ENCODE assay signal across 8 cellular contexts in the genomic region with DNA sequence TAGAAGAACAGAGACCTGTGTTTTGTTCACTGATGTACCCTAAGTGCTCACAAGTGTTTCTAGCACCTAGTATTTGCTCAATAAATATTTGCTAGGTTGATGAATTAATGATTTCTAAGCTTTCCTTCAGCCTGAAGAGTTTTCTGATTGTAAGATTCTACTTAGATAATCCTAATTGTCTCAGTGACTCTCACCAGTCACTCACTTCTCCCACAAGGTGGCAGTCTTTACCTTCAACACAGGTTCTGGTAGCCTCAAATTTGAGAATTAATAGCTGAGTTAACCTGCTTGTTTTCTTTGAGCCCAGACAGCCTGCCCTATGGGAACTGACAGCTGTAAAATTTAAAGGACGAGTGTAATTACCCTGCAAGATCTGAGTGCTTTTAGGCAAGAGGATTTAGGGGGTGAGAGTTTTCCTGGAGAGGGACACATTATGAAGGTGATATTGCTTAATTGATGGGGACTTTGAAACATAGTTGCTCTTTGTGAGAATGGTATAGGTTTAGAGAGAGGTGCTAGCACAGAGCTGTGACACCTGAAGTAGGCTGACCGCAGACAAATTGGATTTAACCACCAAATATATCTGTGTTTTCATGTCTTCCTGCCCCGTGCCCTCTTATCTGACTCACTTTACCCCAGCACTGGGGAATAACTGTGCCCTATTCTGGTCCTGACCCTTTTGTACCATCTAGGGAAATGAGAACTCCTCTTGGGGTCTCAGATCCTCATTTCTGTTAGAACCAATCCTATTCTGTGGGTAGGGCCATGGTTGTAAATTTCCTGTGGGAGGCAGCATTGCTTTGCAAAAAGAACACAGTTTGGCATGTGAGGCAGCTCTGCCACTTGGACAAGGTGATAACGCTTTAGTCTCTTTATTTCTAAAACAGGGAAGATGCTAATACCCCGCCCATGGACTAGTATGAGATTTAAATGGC. TPM values are rescaled to one million over a fixed set of nuclear protein-coding genes. Genes with fewer than 3 reads are reported as not detected.
DNase-seq lines count a peak whose midpoint lies in the region; ATAC-seq and TF ChIP-seq lines count a peak whose summit lies in the region.

No MANE protein-coding gene starts in this region.

- CTCF ChIA-PET in CD4-positive, alpha-beta memory T cell (lab: Charles Lee; ENCODE audit: partially characterized antibody): interaction anchor here (0.6 to 5.7 kb wide), 35 partner anchors 11 to 326 kb away, joined by 3 to 30 read pairs (median 4); no protein-coding TSS in a partner anchor
- CTCF ChIA-PET in activated CD4-positive, alpha-beta memory T cell treated with anti-CD3 and anti-CD28 coated beads for 36 hours (lab: Charles Lee): interaction anchor here (0.6 to 8.5 kb wide), 62 partner anchors 11 to 461 kb away, joined by 3 to 100 read pairs (median 4); partner anchors contain the start of genes BST1 and FGFBP2

- H3K9me3 Mint-ChIP-seq in CD4-positive, alpha-beta memory T cell: no peaks in the 10 kb centered on the region
- H3K9me3 Mint-ChIP-seq in activated CD4-positive, alpha-beta memory T cell treated with anti-CD3 and anti-CD28 coated beads for 36 hours: no peaks in the 10 kb centered on the region
- H3K9me3 Mint-ChIP-seq in osteocyte (ENCODE audit: unreplicated experiment): no peaks in the 10 kb centered on the region

- TF ChIP-seq CTCF in foreskin fibroblast (IDR thresholded peaks at IDR 0.05; ENCODE audit: low read depth, low read length) (peak; percentile 78), osteocyte (IDR thresholded peaks at IDR 0.05) (peak; percentile 82)

- H3K4me1 Mint-ChIP-seq in CD4-positive, alpha-beta memory T cell: peaks cover 9 to 11% (median 9%) of the 10 kb centered on the region in 4 donors
- peaks cover 12% of the 10 kb centered on the region for H3K4me1 Mint-ChIP-seq in activated CD4-positive, alpha-beta memory T cell treated with anti-CD3 and anti-CD28 coated beads for 36 hours (ENCODE audit: low read depth)
- H3K4me1 Mint-ChIP-seq in osteocyte (ENCODE audit: unreplicated experiment): no peaks in the 10 kb centered on the region

- no peaks in the 10 kb centered on the region for H3K36me3 ChIP-seq in CD4-positive, alpha-beta memory T cell (ENCODE audit: insufficient read depth, low read length)

- peak; percentile 27 for ATAC-seq in GM18520 (IDR thresholded peaks at IDR 0.05; ENCODE audit: unreplicated experiment)
- peak; percentile 40 for ATAC-seq in HG03159 (IDR thresholded peaks at IDR 0.05; ENCODE audit: unreplicated experiment)

- H3K4me3 Mint-ChIP-seq in CD4-positive, alpha-beta memory T cell: no peak overlapping the region
- no peak overlapping the region for H3K4me3 Mint-ChIP-seq in activated CD4-positive, alpha-beta memory T cell treated with anti-CD3 and anti-CD28 coated beads for 36 hours
- no peak overlapping the region for H3K4me3 Mint-ChIP-seq in osteocyte (ENCODE audit: unreplicated experiment)

- H3K27ac ChIP-seq in CD4-positive, alpha-beta memory T cell (ENCODE audit: low read depth, low read length): no peak overlapping the region

- H3K27me3 ChIP-seq in CD4-positive, alpha-beta memory T cell (ENCODE audit: insufficient read depth, low read length): no peaks in the 10 kb centered on the region

- intact Hi-C loops in CD4-positive, alpha-beta memory T cell (cut with micrococcal nuclease): loop anchor here (1.0 kb wide), 4 partner anchors 50 to 195 kb away; no protein-coding TSS in a partner anchor
- intact Hi-C loops in activated CD4-positive, alpha-beta memory T cell treated with anti-CD3 and anti-CD28 coated beads for 36 hours (cut with micrococcal nuclease): loop anchor here (1.0 to 10.0 kb wide), 5 partner anchors 76 to 459 kb away; no protein-coding TSS in a partner anchor

- no peaks in the 10 kb centered on the region for H3K36me3 Mint-ChIP-seq in CD4-positive, alpha-beta memory T cell
- H3K36me3 Mint-ChIP-seq in activated CD4-positive, alpha-beta memory T cell treated with anti-CD3 and anti-CD28 coated beads for 36 hours: no peaks in the 10 kb centered on the region
- no peaks in the 10 kb centered on the region for H3K36me3 Mint-ChIP-seq in osteocyte (ENCODE audit: unreplicated experiment)

- POLR2A ChIA-PET in CD4-positive, alpha-beta memory T cell (lab: Charles Lee; ENCODE audit: partially characterized antibody): interaction anchor here (1.0 kb wide), 1 partner anchor 49 kb away, joined by 4 read pairs; no protein-coding TSS in a partner anchor
- POLR2A ChIA-PET in activated CD4-positive, alpha-beta memory T cell treated with anti-CD3 and anti-CD28 coated beads for 36 hours (lab: Charles Lee): interaction anchor here (0.9 kb wide), 1 partner anchor 66 kb away, joined by 4 read pairs; no protein-coding TSS in a partner anchor

- no peaks in the 10 kb centered on the region for H3K9me3 ChIP-seq in CD4-positive, alpha-beta memory T cell (ENCODE audit: control insufficient read depth in 1 of 2, low read length in 2 of 2)

- peak in 4 of 5 donors; percentile 43 to 53 (median 50) for DNase-seq in CD4-positive, alpha-beta memory T cell
- DNase-seq in NCI-H510A treated with DMSO at 0.1 percent for 48 hours (lab: John Stamatoyannopoulos, UW): peak; percentile 43
- peak; percentile 43 for DNase-seq in activated CD4-positive, alpha-beta memory T cell treated with anti-CD3 and anti-CD28 coated beads for 36 hours
- DNase-seq in foreskin fibroblast: peak; percentile 36 to 73
- no peak for DNase-seq in osteocyte (ENCODE audit: extremely low spot score, unreplicated experiment)
- no peak for DNase-seq in GM19240 (ENCODE audit: insufficient read length, low spot score)

- peaks cover 7% of the 10 kb centered on the region for H3K4me1 ChIP-seq in CD4-positive, alpha-beta memory T cell (ENCODE audit: insufficient read depth, low read length)

- no peak overlapping the region for H3K27ac Mint-ChIP-seq in CD4-positive, alpha-beta memory T cell
- no peak overlapping the region for H3K27ac Mint-ChIP-seq in activated CD4-positive, alpha-beta memory T cell treated with anti-CD3 and anti-CD28 coated beads for 36 hours
- H3K27ac Mint-ChIP-seq in osteocyte (ENCODE audit: unreplicated experiment): no peak overlapping the region

- H3K27me3 Mint-ChIP-seq in CD4-positive, alpha-beta memory T cell: peaks cover 0 to 3% of the 10 kb centered on the region in 2 donors
- no peaks in the 10 kb centered on the region for H3K27me3 Mint-ChIP-seq in activated CD4-positive, alpha-beta memory T cell treated with anti-CD3 and anti-CD28 coated beads for 36 hours
- H3K27me3 Mint-ChIP-seq in osteocyte (ENCODE audit: unreplicated experiment): peaks cover 61% of the 10 kb centered on the region

- no peak overlapping the region for H3K4me3 ChIP-seq in CD4-positive, alpha-beta memory T cell (ENCODE audit: low read length in 2 of 2)
- H3K4me3 ChIP-seq in foreskin fibroblast (ENCODE audit: low read depth in 1 of 2, low read length in 2 of 2): no peak overlapping the region

RNA-seq across cellular contexts. Expression of gene CD38, which starts 27.7 kb away (rescaled TPM):
- 1 to 10 TPM in 1 of 2 experiments, under 1 TPM in 1; 1.00 to 1.7 TPM for total RNA-seq in CD4-positive, alpha-beta memory T cell
- polyA plus RNA-seq in CD4-positive, alpha-beta memory T cell: 1 to 10 TPM in 1 of 2 donors, under 1 TPM in 1; 0.69 to 3.0 TPM
- 10 to 100 TPM; 11.6 to 12.0 TPM for total RNA-seq in activated CD4-positive, alpha-beta memory T cell treated with anti-CD3 and anti-CD28 coated beads for 36 hours
- total RNA-seq in osteocyte: 0.08 TPM in 1 of 2 replicates, not detected in the other

Comparison
In these comparisons a context has a peak if more than half of its experiments do, and no peak if none do; other contexts are left out.
1. DNase-seq: peak in CD4-positive, alpha-beta memory T cell (4 of 5), NCI-H510A treated with DMSO at 0.1 percent for 48 hours (single experiment), activated CD4-positive, alpha-beta memory T cell treated with anti-CD3 and anti-CD28 coated beads for 36 hours (single experiment) and foreskin fibroblast (2 of 2); none in osteocyte (single experiment) and GM19240 (single experiment).
2. RNA of gene CD38, which starts 27.7 kb away (total RNA-seq): 11.6 to 12.0 TPM in activated CD4-positive, alpha-beta memory T cell treated with anti-CD3 and anti-CD28 coated beads for 36 hours; 1.00 to 1.7 TPM in CD4-positive, alpha-beta memory T cell and 0.08 TPM in osteocyte; every median in the first group is over 4 times any median in the second.